Comparison of ENCODE assay signal across 25 cellular contexts in the genomic region with DNA sequence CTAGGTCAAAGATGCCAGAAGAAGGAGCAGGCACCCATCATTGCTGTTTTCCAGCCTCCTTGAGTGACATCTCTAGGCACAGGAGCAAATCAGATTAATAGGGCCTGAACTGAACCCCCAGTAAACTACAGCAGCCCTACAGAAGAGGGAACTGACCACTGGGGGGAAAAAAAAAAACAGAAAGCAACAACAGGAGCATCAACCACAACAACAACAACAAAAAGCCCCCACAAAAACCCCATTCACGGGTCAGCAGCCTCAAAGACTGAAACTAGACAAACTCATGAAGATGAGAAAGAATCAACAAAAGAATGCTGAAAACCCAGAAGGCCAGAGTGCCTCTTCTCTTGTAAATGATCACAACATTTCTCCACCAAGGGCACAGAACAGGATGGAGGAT.
A peak's percentile ranks its signal among the peaks of the same experiment; 100 is the strongest.
DNase-seq lines count a peak whose midpoint lies in the region; ATAC-seq, FAIRE-seq and TF ChIP-seq lines count a peak whose summit lies in the region.
"Had no signal": no experiment of that assay in that cellular context is flagged by ENCODE, and none has a peak within 500 bp of the region (broad histone marks: within the 10 kb centered on the region; RNA-seq: fewer than 3 reads in every experiment).

No MANE protein-coding gene starts in this region.

- H3K27me3 ChIP-seq in iPS-15b (ENCODE audit: control insufficient read depth, insufficient read depth, low read length) (no peaks in the 10 kb centered on the region), heart left ventricle (peaks cover 0 to 14% (median 0%) of the 10 kb centered on the region in 9 donors)
- H3K27me3 ChIP-seq: ascending aorta, ovary, upper lobe of left lung had no signal

- intact Hi-C loops in heart left ventricle (cut with DNase I): no loop called here

- no peak for DNase-seq in GM18507 (ENCODE audit: extremely low spot score, insufficient read length, low read depth)
- no peak for DNase-seq in heart left ventricle
- no peak for DNase-seq in COLO668 (lab: John Stamatoyannopoulos, UW; ENCODE audit: unreplicated experiment)
- no peak for DNase-seq in Ammon's horn (ENCODE audit: low spot score)
- no peak for DNase-seq in NCI-H1092 (lab: John Stamatoyannopoulos, UW)
- DNase-seq: activated CD8-positive, alpha-beta memory T cell treated with anti-CD3 and anti-CD28 coated beads, Interleukin-2, amount 50 U/mL, for 4 hours; central memory CD4-positive, alpha-beta T cell; dermis blood vessel endothelial cell; KBM-7; MM.1S; naive thymus-derived CD4-positive, alpha-beta T cell; NCI-H2171 treated with DMSO at 0.1 percent for 48 hours; ovary; upper lobe of left lung had no signal

- peak; percentile 48 for FAIRE-seq in GM18507 (lab: Jason Lieb, UNC)
- FAIRE-seq: A549 had no signal

- H3K4me1 ChIP-seq in iPS-15b (ENCODE audit: control insufficient read depth, insufficient read depth, low read length) (peaks cover 21% of the 10 kb centered on the region), heart left ventricle (no peaks in the 10 kb centered on the region)
- H3K4me1 ChIP-seq: ascending aorta, Caco-2, upper lobe of left lung had no signal

- H3K4me3 ChIP-seq in iPS-15b (ENCODE audit: low read depth, low read length) (no peak overlapping the region), heart left ventricle (no peak overlapping the region)
- H3K4me3 ChIP-seq: A549, ascending aorta, ovary, upper lobe of left lung had no signal

- H3K27ac ChIP-seq in heart left ventricle: no peak overlapping the region
- H3K27ac ChIP-seq: ascending aorta, ovary, upper lobe of left lung had no signal

- 50 to 73% (median 65%) methylated on average over 1 of the region's 1 CpG for WGBS in heart left ventricle, 4 donors

- no peaks in the 10 kb centered on the region for H3K36me3 ChIP-seq in iPS-15b (ENCODE audit: control insufficient read depth, insufficient read depth, low read length)
- H3K36me3 ChIP-seq in heart left ventricle: no peaks in the 10 kb centered on the region
- H3K36me3 ChIP-seq: ascending aorta, ovary, upper lobe of left lung had no signal

- no peak for TF ChIP-seq POLR2A in heart left ventricle (IDR thresholded peaks at IDR 0.05)

- ATAC-seq in GM19397 (IDR thresholded peaks at IDR 0.05; ENCODE audit: unreplicated experiment) (peak; percentile 61), HG03066 (IDR thresholded peaks at IDR 0.05; ENCODE audit: low read depth, unreplicated experiment) (peak; percentile 52), heart left ventricle (no peak)
- ATAC-seq: A549; activated naive CD4-positive, alpha-beta T cell treated with anti-CD3 and anti-CD28 coated beads, Interleukin-2, amount 50 U/mL, for 72 hours; activated T-helper 17 cell treated with anti-CD3 and anti-CD28 coated beads, Interleukin-2, amount 50 U/mL, for 72 hours; HCT116; naive thymus-derived CD4-positive, alpha-beta T cell; right cardiac atrium; SK-N-SH treated with all-trans-retinoic acid at 6 μM for 48 hours had no signal

- TF ChIP-seq CTCF in heart left ventricle (IDR thresholded peaks at IDR 0.05): no peak

- H3K9me3 ChIP-seq in iPS-15b (ENCODE audit: control insufficient read depth, insufficient read depth, low read length) (no peaks in the 10 kb centered on the region), heart left ventricle (peaks cover 0 to 11% (median 0%) of the 10 kb centered on the region in 12 donors)
- H3K9me3 ChIP-seq: Caco-2, ovary, upper lobe of left lung had no signal

- peak overlapping the region; percentile 32 for H3K9ac ChIP-seq in iPS-15b (ENCODE audit: low read depth, low read length)

Comparison
In these comparisons a context has a peak if more than half of its experiments do, and no peak if none do; other contexts are left out.
1. ATAC-seq: peak in GM19397 (single experiment) and HG03066 (single experiment); none in heart left ventricle (0 of 4).